In genomic region chr1:40594187-40594531, GRCh38 we compare ENCODE assay signal across 1 cellular context.
A peak's percentile ranks its signal among the peaks of the same experiment; 100 is the strongest.
TF ChIP-seq lines count a peak whose summit lies in the region.

No MANE protein-coding gene starts in this region.

TF ChIP-seq in HepG2, 621 proteins besides CTCF, POLR2A, EP300 and RAD21 (continued from another document):
- TF ChIP-seq MNT (IDR thresholded peaks at IDR 0.05), result peak; percentile 46; the same call in 1 of the 2 replicates
